9 cellular contexts compared by ENCODE assay signal in genomic region chr7:19117870-19118608, GRCh38. TPM values are rescaled to one million over a fixed set of nuclear protein-coding genes. Genes with fewer than 3 reads are reported as not detected.
A peak's percentile ranks its signal among the peaks of the same experiment; 100 is the strongest.
DNase-seq lines count a peak whose midpoint lies in the region; ATAC-seq and TF ChIP-seq lines count a peak whose summit lies in the region.
"Had no signal": no experiment of that assay in that cellular context is flagged by ENCODE, and none has a peak within 500 bp of the region (broad histone marks: within the 10 kb centered on the region; RNA-seq: fewer than 3 reads in every experiment).

No MANE protein-coding gene starts in this region.

- H3K27ac ChIP-seq in gastroesophageal sphincter (peak overlapping the region in 3 of 4 donors; percentile 82 to 86 (median 84)), prostate gland (no peak overlapping the region)

- TF ChIP-seq EP300 in gastroesophageal sphincter (IDR thresholded peaks at IDR 0.05): no peak

- DNase-seq in EL (peak; percentile 61), NT2/D1 (ENCODE audit: low read depth, low spot score) (no peak), prostate gland (ENCODE audit: low spot score) (no peak), MV-4-11 (lab: John Stamatoyannopoulos, UW) (no peak), inferior parietal cortex (ENCODE audit: extremely low spot score) (no peak), NCI-H1105 (lab: John Stamatoyannopoulos, UW) (no peak)

- peak overlapping the region; percentile 76 for H3K4me3 ChIP-seq in NT2/D1 (ENCODE audit: insufficient read length, low read depth)
- peak overlapping the region; percentile 42 to 72 for H3K4me3 ChIP-seq in gastroesophageal sphincter
- H3K4me3 ChIP-seq in prostate gland: peak overlapping the region; percentile 38 to 43

- peaks cover 82% of the 10 kb centered on the region for H3K27me3 ChIP-seq in NT2/D1 (ENCODE audit: insufficient read depth, insufficient read length)
- peaks cover 77% of the 10 kb centered on the region for H3K27me3 ChIP-seq in gastroesophageal sphincter
- H3K27me3 ChIP-seq in prostate gland (replicated peaks; ENCODE audit: insufficient read depth): peaks cover 15% of the 10 kb centered on the region

- H3K9ac ChIP-seq in NT2/D1 (ENCODE audit: insufficient read length, low read depth): peak overlapping the region; percentile 46

- H3K4me1 ChIP-seq in NT2/D1 (ENCODE audit: insufficient read depth, insufficient read length) (peaks cover 2% of the 10 kb centered on the region), gastroesophageal sphincter (peaks cover 0 to 39% (median 3%) of the 10 kb centered on the region in 3 donors), prostate gland (replicated peaks) (no peaks in the 10 kb centered on the region)

- TF ChIP-seq CTCF in gastroesophageal sphincter (IDR thresholded peaks at IDR 0.05): no peak
- TF ChIP-seq CTCF in prostate gland (IDR thresholded peaks at IDR 0.05): no peak

- ATAC-seq in gastroesophageal sphincter: peak; percentile 20
- no peak for ATAC-seq in HG03095 (IDR thresholded peaks at IDR 0.05; ENCODE audit: unreplicated experiment)

- H3K9me3 ChIP-seq in NT2/D1 (ENCODE audit: insufficient read depth, low read length) (no peaks in the 10 kb centered on the region), gastroesophageal sphincter (no peaks in the 10 kb centered on the region), prostate gland (no peaks in the 10 kb centered on the region)

- H3K36me3 ChIP-seq in NT2/D1 (ENCODE audit: insufficient read depth, insufficient read length, low read length) (no peaks in the 10 kb centered on the region), gastroesophageal sphincter (no peaks in the 10 kb centered on the region), prostate gland (no peaks in the 10 kb centered on the region)

- intact Hi-C loops in prostate gland (cut with DNase I): no loop called here

- 20% methylated on average over 4 of the region's 51 CpGs; no CpG with 5 or more reads in 1 of the 2 donors for WGBS in gastroesophageal sphincter (ENCODE audit: low coverage in 1 of 2), 2 donors
- 3% methylated on average over 51 of the region's 51 CpGs for WGBS in prostate gland

- TF ChIP-seq POLR2A in gastroesophageal sphincter (IDR thresholded peaks at IDR 0.05) (no peak), prostate gland (IDR thresholded peaks at IDR 0.05) (no peak)

RNA-seq across cellular contexts. Expression of gene TWIST1, which starts 0.6 kb away (rescaled TPM):
- total RNA-seq in gastroesophageal sphincter (10 to 100 TPM in 3 of 4 donors, 1 to 10 TPM in 1; 5.6 to 35.9 (median 21.5) TPM), prostate gland (1 to 10 TPM; 1.6 to 6.4 TPM)

RNA-seq across cellular contexts. Expression of gene FERD3L, which starts 27.2 kb away (rescaled TPM):
- total RNA-seq in gastroesophageal sphincter (not detected), prostate gland (not detected)
- total RNA-seq: SK-MEL-5 had no signal

Comparison
In these comparisons a context has a peak if more than half of its experiments do, and no peak if none do; other contexts are left out.
1. H3K27ac ChIP-seq: peak in gastroesophageal sphincter (3 of 4); none in prostate gland (0 of 2).
2. Peak in every context shown above with its lines, with median percentiles within 50 percentile points of each other: H3K4me3 ChIP-seq.